In the genomic region with DNA sequence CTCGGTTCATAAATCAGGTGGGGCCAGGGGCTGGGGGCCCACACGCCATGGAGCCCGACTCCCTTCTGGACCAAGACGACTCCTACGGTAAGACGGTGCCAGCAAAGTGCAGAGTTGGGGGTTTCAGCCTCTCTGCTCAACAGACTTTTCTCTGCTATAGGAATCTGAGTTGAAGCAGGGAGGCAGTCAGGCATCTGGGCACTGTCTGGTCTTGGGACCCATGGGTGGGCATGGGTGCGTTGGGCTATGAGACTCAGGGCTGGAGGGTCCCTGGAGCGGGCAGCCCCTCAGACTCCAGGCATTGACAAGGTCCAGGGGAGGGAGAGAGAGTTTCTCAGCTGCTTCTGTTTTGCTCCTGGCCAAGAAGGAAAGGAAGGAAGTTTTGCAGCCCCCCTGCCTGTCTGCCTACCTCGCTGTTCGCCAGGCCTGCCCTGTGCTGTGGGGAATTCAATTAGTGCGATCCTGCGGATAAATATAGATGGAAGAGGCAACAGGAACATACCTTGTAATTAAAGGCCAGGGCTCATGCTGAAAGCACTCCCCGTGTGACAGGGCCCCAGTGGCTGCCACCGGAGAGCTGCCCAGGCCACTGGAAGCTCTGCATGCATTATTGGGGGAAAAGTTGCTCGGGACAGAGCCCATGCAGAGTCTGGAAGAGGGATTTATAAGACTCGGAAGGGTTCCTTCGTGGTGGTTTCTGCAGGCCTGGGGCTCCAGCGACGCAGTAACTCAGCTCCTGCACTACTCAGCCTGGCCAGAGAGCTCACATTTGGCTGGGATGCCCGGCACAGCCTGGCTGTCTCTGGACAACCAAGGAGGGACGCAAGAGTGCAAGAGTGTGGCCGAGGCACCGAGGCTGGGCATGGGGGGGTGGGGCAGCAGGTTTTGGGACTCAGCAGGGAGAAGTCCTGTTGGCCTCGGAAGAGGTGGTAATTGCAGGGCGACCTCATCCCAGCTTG, we compare ENCODE assay signal across 11 cellular contexts.
DNase-seq lines count a peak whose midpoint lies in the region; ATAC-seq, FAIRE-seq and TF ChIP-seq lines count a peak whose summit lies in the region.
"Had no signal": no experiment of that assay in that cellular context is flagged by ENCODE, and none has a peak within 500 bp of the region (broad histone marks: within the 10 kb centered on the region; RNA-seq: fewer than 3 reads in every experiment).

No MANE protein-coding gene starts in this region.

- H3K27me3 ChIP-seq in liver (ENCODE audit: control insufficient read depth in 4 of 4, insufficient read depth in 4 of 4, low read length in 3 of 4) (no peaks in the 10 kb centered on the region), smooth muscle cell (ENCODE audit: low read depth) (no peaks in the 10 kb centered on the region), small intestine (ENCODE audit: control insufficient read depth in 2 of 2, insufficient read depth in 2 of 2, low read length in 2 of 2) (no peaks in the 10 kb centered on the region)
- H3K27me3 ChIP-seq: tibial nerve had no signal

- H3K36me3 ChIP-seq in HEK293 (ENCODE audit: control insufficient read depth in 2 of 2, insufficient read depth in 1 of 2, low read length in 2 of 2) (no peaks in the 10 kb centered on the region), liver (ENCODE audit: control insufficient read depth in 4 of 4, insufficient read depth in 3 of 4, low read depth in 1 of 4, low read length in 3 of 4) (no peaks in the 10 kb centered on the region), smooth muscle cell (ENCODE audit: low read depth) (no peaks in the 10 kb centered on the region), small intestine (ENCODE audit: control insufficient read depth in 2 of 2, insufficient read depth in 2 of 2, low read length in 2 of 2) (no peaks in the 10 kb centered on the region)
- H3K36me3 ChIP-seq: tibial nerve had no signal

- H4K20me1 ChIP-seq in smooth muscle cell (ENCODE audit: low read depth), result no peaks in the 10 kb centered on the region

- 73% methylated on average over 25 of the region's 25 CpGs for WGBS in liver
- 42% methylated on average over 25 of the region's 25 CpGs for WGBS in smooth muscle cell (ENCODE audit: low lambda C conversion rate)
- 57 to 76% (median 72%) methylated on average over 25 of the region's 25 CpGs for WGBS in small intestine, 3 donors

- TF ChIP-seq RAD21 in liver (IDR thresholded peaks at IDR 0.05), result no peak

- H3K4me2 ChIP-seq in smooth muscle cell, result peak overlapping the region; percentile 75

- H3K4me3 ChIP-seq in HEK293 (ENCODE audit: low read depth, low read length) (no peak overlapping the region), liver (ENCODE audit: low read depth in 1 of 3, low read length in 3 of 3) (no peak overlapping the region), smooth muscle cell (peak overlapping the region; percentile 21), small intestine (ENCODE audit: low read depth in 1 of 2, low read length in 2 of 2) (no peak overlapping the region)
- H3K4me3 ChIP-seq: tibial nerve had no signal

- CTCF ChIA-PET in HEK293 (lab: Yijun Ruan, JAX), result interaction anchor here (0.6 to 2.0 kb wide), 7 partner anchors 10 to 704 kb away, joined by 3 to 10 read pairs (median 4); no protein-coding TSS in a partner anchor

- H3K79me2 ChIP-seq in smooth muscle cell (ENCODE audit: low read depth), result no peaks in the 10 kb centered on the region

- no peaks in the 10 kb centered on the region for H3K9me3 ChIP-seq in HEK293 (ENCODE audit: control insufficient read depth, insufficient read depth, low read depth, low read length)
- no peaks in the 10 kb centered on the region for H3K9me3 ChIP-seq in liver (ENCODE audit: control insufficient read depth in 4 of 4, low read length in 3 of 4)
- no peaks in the 10 kb centered on the region for H3K9me3 ChIP-seq in smooth muscle cell (replicated peaks; ENCODE audit: low read depth)
- H3K9me3 ChIP-seq in small intestine (ENCODE audit: control insufficient read depth, low read depth), result no peaks in the 10 kb centered on the region
- H3K9me3 ChIP-seq: tibial nerve had no signal

- ATAC-seq in HG02884 (IDR thresholded peaks at IDR 0.05; ENCODE audit: unreplicated experiment), result no peak

- H3F3A ChIP-seq in smooth muscle cell (ENCODE audit: low read depth), result peaks cover 16% of the 10 kb centered on the region

- peak overlapping the region; percentile 15 for H2AFZ ChIP-seq in smooth muscle cell (ENCODE audit: low read depth)

- POLR2A ChIA-PET in HEK293 (lab: Yijun Ruan, JAX), result interaction anchor here (0.7 to 0.9 kb wide), 3 partner anchors 32 to 1373 kb away, joined by 3 to 6 read pairs (median 3); partner anchors contain the start of gene RABGAP1

- TF ChIP-seq CTCF in HEK293 (tag by site-specific recombination; IDR thresholded peaks at IDR 0.05) (no peak), liver (IDR thresholded peaks at IDR 0.05; ENCODE audit: low read depth, low read length, missing input control) (no peak), smooth muscle cell (IDR thresholded peaks at IDR 0.05; ENCODE audit: borderline replicate concordance, insufficient read depth, poor library complexity, severe bottlenecking) (no peak)

- H3K9ac ChIP-seq in liver (ENCODE audit: low read depth in 1 of 2, low read length in 2 of 2), result no peak overlapping the region
- peak overlapping the region; percentile 45 for H3K9ac ChIP-seq in smooth muscle cell (ENCODE audit: low read depth)

- H3K27ac ChIP-seq in HEK293 (ENCODE audit: extremely low read depth, low read depth, low read length) (no peak overlapping the region), cingulate gyrus (ENCODE audit: low read depth, low read length) (peak overlapping the region; percentile 65), liver (ENCODE audit: low read depth in 1 of 2, low read length in 2 of 2) (peak overlapping the region; percentile 13 to 25), smooth muscle cell (ENCODE audit: low read depth) (peak overlapping the region; percentile 83), small intestine (ENCODE audit: low read depth in 1 of 2, low read length in 1 of 2) (peak overlapping the region in 1 of 2 donors; percentile 55)

- FAIRE-seq in small intestine (lab: Jason Lieb, UNC), result no peak

- DNase-seq in smooth muscle cell (lab: John Stamatoyannopoulos, UW; ENCODE audit: unreplicated experiment) (no peak), SIG-M5 (lab: John Stamatoyannopoulos, UW) (no peak), small intestine (no peak), NCI-H1048 (lab: John Stamatoyannopoulos, UW) (no peak)
- DNase-seq: DMS53; stimulated activated CD4-positive, alpha-beta T cell treated with anti-CD3 and anti-CD28 coated beads, Interleukin-1b, Interleukin-23, amount 100 ng/mL, for 48 hours had no signal

- no peaks in the 10 kb centered on the region for H3K4me1 ChIP-seq in HEK293 (ENCODE audit: control insufficient read depth, insufficient read depth, low read length)
- H3K4me1 ChIP-seq in liver (ENCODE audit: control insufficient read depth in 4 of 4, insufficient read depth in 4 of 4, low read length in 3 of 4), result peaks cover 0 to 13% (median under 1%) of the 10 kb centered on the region in 4 donors
- peaks cover 21% of the 10 kb centered on the region for H3K4me1 ChIP-seq in smooth muscle cell (ENCODE audit: low read depth)
- H3K4me1 ChIP-seq in small intestine (ENCODE audit: control insufficient read depth in 2 of 2, insufficient read depth in 1 of 2, low read depth in 1 of 2, low read length in 1 of 2), result no peaks in the 10 kb centered on the region

TF ChIP-seq in HEK293, 187 proteins besides CTCF, POLR2A, EP300 and RAD21 (continues in another document):
- TF ChIP-seq SP3 (tag by site-specific recombination; IDR thresholded peaks at IDR 0.05), result no peak

TF ChIP-seq in liver, 16 proteins besides CTCF, POLR2A, EP300 and RAD21:
- TF ChIP-seq, protein P1, sequence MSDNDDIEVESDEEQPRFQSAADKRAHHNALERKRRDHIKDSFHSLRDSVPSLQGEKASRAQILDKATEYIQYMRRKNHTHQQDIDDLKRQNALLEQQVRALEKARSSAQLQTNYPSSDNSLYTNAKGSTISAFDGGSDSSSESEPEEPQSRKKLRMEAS (IDR thresholded peaks at IDR 0.05), result no peak
- TF ChIP-seq SP1 (IDR thresholded peaks at IDR 0.05), result no peak
- no peak for TF ChIP-seq RXRA (IDR thresholded peaks at IDR 0.05)
- TF ChIP-seq REST (IDR thresholded peaks at IDR 0.05), result no peak
- no peak for TF ChIP-seq NR2F2 (IDR thresholded peaks at IDR 0.05)
- TF ChIP-seq ATF3 (IDR thresholded peaks at IDR 0.05), result no peak
- TF ChIP-seq HNF4G (IDR thresholded peaks at IDR 0.05), result no peak
- TF ChIP-seq GABPA (IDR thresholded peaks at IDR 0.05 in 1 of 2, conservative IDR thresholded peaks at IDR 0.05 in 1 of 2), result no peak
- TF ChIP-seq YY1 (IDR thresholded peaks at IDR 0.05), result no peak
- TF ChIP-seq FOXA1 (IDR thresholded peaks at IDR 0.05), result no peak
- no peak for TF ChIP-seq FOXA2 (IDR thresholded peaks at IDR 0.05)
